ENCODE assay signal across 1 cellular context in genomic region chr9:93136011-93136440, GRCh38.
TF ChIP-seq lines count a peak whose summit lies in the region.

No MANE protein-coding gene starts in this region.

TF ChIP-seq in SK-N-SH, 30 proteins besides CTCF, POLR2A, EP300 and RAD21 (continued from another document):
- TF ChIP-seq IRF3 (IDR thresholded peaks at IDR 0.05; ENCODE audit: low read depth, low read length) (no peak), SIN3A (IDR thresholded peaks at IDR 0.05; ENCODE audit: borderline replicate concordance, low read depth, low read length) (no peak), USF1 (IDR thresholded peaks at IDR 0.05; ENCODE audit: borderline replicate concordance, low read depth) (no peak), ELF1 (IDR thresholded peaks at IDR 0.05) (no peak), TAF1 (IDR thresholded peaks at IDR 0.05; ENCODE audit: borderline replicate concordance, low read depth, low read length) (no peak), RFX5 (IDR thresholded peaks at IDR 0.05; ENCODE audit: low read length) (no peak), MXI1 (IDR thresholded peaks at IDR 0.05; ENCODE audit: low read depth, low read length) (no peak), ZBTB33 (IDR thresholded peaks at IDR 0.05; ENCODE audit: borderline replicate concordance, low read depth) (no peak), REST (IDR thresholded peaks at IDR 0.05; ENCODE audit: low read depth, low read length) (no peak), FOXJ3 (CRISPR knock-in tag; IDR thresholded peaks at IDR 0.05) (no peak)
